ENCODE assay signal across 35 cellular contexts in genomic region chr1:197358959-197359358, GRCh38.
"Had no signal": no experiment of that assay in that cellular context is flagged by ENCODE, and none has a peak within 500 bp of the region (broad histone marks: within the 10 kb centered on the region; RNA-seq: fewer than 3 reads in every experiment).

No MANE protein-coding gene starts in this region.

- H3K27me3 ChIP-seq: MG63 had no signal

- H3K9ac ChIP-seq: KMS-11 had no signal

- H3K27ac ChIP-seq: KMS-11 had no signal

- DNase-seq: Karpas-422, Kasumi-1, KG1, MG63, MM.1S, MV-4-11, NCI-H1048, NCI-H1092, NCI-H1092 treated with DMSO at 0.1 percent for 48 hours, NCI-H1105, NCI-H1105 treated with DMSO at 0.1 percent for 48 hours, NCI-H1417, NCI-H1417 treated with DMSO at 0.1 percent for 48 hours, NCI-H1436, NCI-H1436 treated with DMSO at 0.1 percent for 48 hours, NCI-H146, NCI-H1694, NCI-H1694 treated with DMSO at 0.1 percent for 48 hours, NCI-H187, NCI-H187 treated with DMSO at 0.1 percent for 48 hours, NCI-H1930, NCI-H2029, NCI-H2029 treated with DMSO at 0.1 percent for 48 hours, NCI-H2081, NCI-H2081 treated with DMSO at 0.1 percent for 48 hours, NCI-H2107, NCI-H2171, NCI-H2171 treated with DMSO at 0.1 percent for 48 hours, NCI-H2227 treated with DMSO at 0.1 percent for 48 hours, NCI-H226, NCI-H345, NCI-H446, NCI-H446 treated with DMSO at 0.1 percent for 48 hours, NCI-H510A had no signal

- H3K36me3 ChIP-seq: MG63 had no signal

- H3K4me3 ChIP-seq: MG63 had no signal

- H3K9me3 ChIP-seq: MG63 had no signal

- H3K4me2 ChIP-seq: KMS-11 had no signal
